In the genomic region with DNA sequence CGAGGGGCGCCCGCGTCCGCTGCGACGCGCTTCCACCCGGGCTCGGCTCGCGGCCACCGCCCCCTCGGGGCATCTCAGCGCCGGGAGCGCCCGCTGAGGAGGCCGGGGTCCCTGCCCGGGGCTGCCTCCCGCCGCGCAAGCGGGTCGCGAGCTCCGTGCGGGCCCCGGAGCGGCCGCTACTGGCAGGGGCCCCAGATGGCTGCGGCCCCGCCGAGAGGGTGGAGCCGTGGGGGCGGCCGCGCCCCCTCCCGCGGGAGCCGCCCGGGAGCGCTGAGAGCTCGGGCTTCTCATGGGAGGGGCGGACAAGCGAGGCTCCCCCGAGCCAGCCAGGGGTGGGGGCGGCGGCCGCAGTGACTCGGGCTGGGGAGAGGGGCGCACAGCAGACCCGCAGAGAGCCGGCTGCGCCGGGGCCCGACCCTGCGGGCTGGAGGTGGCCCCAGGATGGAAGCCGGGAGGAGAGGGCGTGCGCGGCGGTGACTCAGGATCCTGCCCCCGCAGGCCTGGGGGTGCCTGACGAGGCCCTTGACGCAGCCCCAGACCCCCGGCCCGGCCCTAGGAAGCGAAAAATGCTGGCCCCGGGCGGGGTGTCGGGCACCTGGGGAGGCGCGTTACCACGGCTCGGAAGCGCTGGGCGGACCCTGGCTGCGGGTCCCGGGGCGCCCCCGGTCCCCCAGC, we compare ENCODE assay signal across 7 cellular contexts. TPM values are rescaled to one million over a fixed set of nuclear protein-coding genes. Genes with fewer than 3 reads are reported as not detected.
DNase-seq lines count a peak whose midpoint lies in the region; ATAC-seq, FAIRE-seq and TF ChIP-seq lines count a peak whose summit lies in the region.

No MANE protein-coding gene starts in this region.

- peak overlapping the region; percentile 98 for H3K4me3 ChIP-seq in SJSA1
- peak overlapping the region; percentile 55 to 77 for H3K4me3 ChIP-seq in cardiac fibroblast (replicated peaks in 1 of 2; ENCODE audit: low read depth in 2 of 2, low read length in 2 of 2)
- H3K4me3 ChIP-seq in HepG2 (replicated peaks in 1 of 3; ENCODE audit: insufficient read depth in 1 of 3, low read depth in 2 of 3, low read length in 3 of 3) = peak overlapping the region; percentile 65 to 85 (median 68)

- no peak for TF ChIP-seq CTCF in cardiac fibroblast (IDR thresholded peaks at IDR 0.05; ENCODE audit: low read depth, low read length)
- TF ChIP-seq CTCF in HepG2 (CRISPR knock-in tag; IDR thresholded peaks at IDR 0.05) = no peak

- TF ChIP-seq EP300 in HepG2 (IDR thresholded peaks at IDR 0.05; ENCODE audit: low read depth in 2 of 2, low read length in 2 of 2) (no peak), HepG2 (CRISPR knock-in tag; IDR thresholded peaks at IDR 0.05; ENCODE audit: borderline replicate concordance) (no peak)

- H4K20me1 ChIP-seq in HepG2 (ENCODE audit: insufficient read depth, low read length) = no peaks in the 10 kb centered on the region; the same call in 1 of the 2 replicates

- H3K36me3 ChIP-seq in SJSA1 = peaks cover 34% of the 10 kb centered on the region
- H3K36me3 ChIP-seq in HepG2 (replicated peaks in 1 of 2; ENCODE audit: control insufficient read depth in 1 of 2, insufficient read depth in 2 of 2, low read length in 2 of 2) = no peaks in the 10 kb centered on the region

- FAIRE-seq in HepG2 (lab: Jason Lieb, UNC) = no peak

- no peak for TF ChIP-seq RAD21 in HepG2 (CRISPR knock-in tag; IDR thresholded peaks at IDR 0.05)

- no peaks in the 10 kb centered on the region for H3K27me3 ChIP-seq in SJSA1 (replicated peaks)
- H3K27me3 ChIP-seq in HepG2 (ENCODE audit: control insufficient read depth in 1 of 2, insufficient read depth in 2 of 2, low read length in 2 of 2) = peaks cover 0 to 4% of the 10 kb centered on the region in 2 experiments; a peak in 1 of 5 replicates

- no peak for DNase-seq in SJSA1 (ENCODE audit: low read depth in 1 of 2, low spot score in 2 of 2)
- peak; percentile 26 to 40 for DNase-seq in cardiac fibroblast (ENCODE audit: low read depth in 2 of 2)
- no peak for DNase-seq in HepG2 (ENCODE audit: low spot score)
- peak in 4 of 6 experiments; percentile 25 to 45 (median 30) for DNase-seq in stimulated activated naive CD4-positive, alpha-beta T cell (lab: John Stamatoyannopoulos, UW)
- no peak for DNase-seq in Ammon's horn (ENCODE audit: low spot score)

- H3K79me2 ChIP-seq in HepG2 (ENCODE audit: insufficient read depth, low read length) = peaks cover 7% of the 10 kb centered on the region

- CTCF ChIA-PET in HepG2 (lab: Yijun Ruan, JAX; ENCODE audit: low intra/inter-chr PET ratio, low total read pairs) = no interaction called here

- ATAC-seq in HG02588 (IDR thresholded peaks at IDR 0.05; ENCODE audit: unreplicated experiment) = peak; percentile 22
- ATAC-seq in HepG2 = peak; percentile 14

- H2AFZ ChIP-seq in HepG2 (ENCODE audit: low read length) = no peak overlapping the region

- no TSS peak for BruUV-seq in HepG2 (replicated peaks; lab: Mats Ljungman, UMichigan)

- WGBS in HepG2 (ENCODE audit: low lambda C conversion rate) = 0% methylated on average over 8 of the region's 82 CpGs

- POLR2A ChIA-PET in HepG2 (lab: Yijun Ruan, JAX) = interaction anchor here (0.6 to 4.3 kb wide), 7 partner anchors 9 to 176 kb away, joined by 4 to 15 read pairs (median 11); partner anchors contain the start of genes MARK2 and RTN3

- H3K9ac ChIP-seq in HepG2 (ENCODE audit: insufficient read depth, low read depth, low read length) = peak overlapping the region; percentile 74

- peaks cover 10% of the 10 kb centered on the region for H3K9me3 ChIP-seq in SJSA1 (replicated peaks)
- no peaks in the 10 kb centered on the region for H3K9me3 ChIP-seq in HepG2 (ENCODE audit: low read length)

- peak overlapping the region; percentile 93 for H3K4me2 ChIP-seq in HepG2 (ENCODE audit: low read depth, low read length)

- H3K27ac ChIP-seq in SJSA1 (peak overlapping the region; percentile 49; the same call in 1 of the 2 replicates), HepG2 (ENCODE audit: extremely low read length, insufficient read depth, low read length) (peak overlapping the region; percentile 61)

- TF ChIP-seq POLR2A in GM15510 (IDR thresholded peaks at IDR 0.05; ENCODE audit: borderline replicate concordance, extremely low read depth, insufficient read length) (peak; percentile 28), HepG2 (IDR thresholded peaks at IDR 0.05; ENCODE audit: insufficient read depth in 1 of 2, low read depth in 2 of 2, low read length in 2 of 2) (0 out of 4 replicates have a peak, but pooled peaks of 1 of the 2 experiments have one; percentile 33)

- in situ Hi-C loops in HepG2 (cut with HindIII; ENCODE audit: extremely low pct_ligation_motif_present, low pct_unique_long_range_greater_than_20kb) = loop anchor here (10.0 kb wide), 1 partner anchor 146 kb away; the partner anchor contains the start of gene RCOR2

- H3K4me1 ChIP-seq in SJSA1 (replicated peaks) = peaks cover 20% of the 10 kb centered on the region
- H3K4me1 ChIP-seq in HepG2 (ENCODE audit: insufficient read depth, low read length) = peaks cover 43% of the 10 kb centered on the region

- intact Hi-C loops in HepG2 (cut with micrococcal nuclease; ENCODE audit: unreplicated experiment) = loop anchor here (2.0 to 10.0 kb wide), 3 partner anchors 44 to 178 kb away; partner anchors contain the start of gene SPINDOC

TF ChIP-seq in HepG2, 621 proteins besides CTCF, POLR2A, EP300 and RAD21 (continues in another document):
- no peak for TF ChIP-seq ZNF781 (CRISPR knock-in tag; IDR thresholded peaks at IDR 0.05; ENCODE audit: borderline replicate concordance, not compliant biosample characterization)
- 0 out of 2 replicates have a peak, but pooled peaks have one; percentile 27 for TF ChIP-seq YEATS4 (CRISPR knock-in tag; IDR thresholded peaks at IDR 0.05; ENCODE audit: borderline replicate concordance)
- TF ChIP-seq ZFP62 (CRISPR knock-in tag; IDR thresholded peaks at IDR 0.05) = no peak
- TF ChIP-seq, protein P1, sequence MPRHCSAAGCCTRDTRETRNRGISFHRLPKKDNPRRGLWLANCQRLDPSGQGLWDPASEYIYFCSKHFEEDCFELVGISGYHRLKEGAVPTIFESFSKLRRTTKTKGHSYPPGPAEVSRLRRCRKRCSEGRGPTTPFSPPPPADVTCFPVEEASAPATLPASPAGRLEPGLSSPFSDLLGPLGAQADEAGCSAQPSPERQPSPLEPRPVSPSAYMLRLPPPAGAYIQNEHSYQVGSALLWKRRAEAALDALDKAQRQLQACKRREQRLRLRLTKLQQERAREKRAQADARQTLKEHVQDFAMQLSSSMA (CRISPR knock-in tag; IDR thresholded peaks at IDR 0.05) = 0 out of 2 replicates have a peak, but pooled peaks have one; percentile 25
- no peak for TF ChIP-seq RNF2 (conservative IDR thresholded peaks at IDR 0.05; ENCODE audit: low read depth)

RNA-seq across cellular contexts. Expression of gene ZFTA, which starts 0.6 kb away (rescaled TPM):
- total RNA-seq in SJSA1 (2014; rRNA removed; shearing (Covaris generic)) = 28.7 and 29.5 TPM in 2 replicates
- 6.5 and 10.4 TPM in 2 replicates for total RNA-seq in HepG2 (2016; rRNA removed; fragmentation: Illumina TruSeq; extraction: Trizol)
- 1.1 and 1.6 TPM in 2 replicates for total RNA-seq in HepG2 (2016; cell fraction: cytosol; rRNA removed; fragmentation: Illumina TruSeq; extraction: Trizol; ENCODE audit: low read depth)
- total RNA-seq in HepG2 (2016; cell fraction: insoluble cytoplasmic fraction; rRNA removed; fragmentation: Illumina TruSeq; extraction: Trizol) = 5.9 and 9.4 TPM in 2 replicates
- 4.9 and 5.3 TPM in 2 replicates for total RNA-seq in HepG2 (2016; cell fraction: membrane; rRNA removed; fragmentation: Illumina TruSeq; extraction: Trizol)
- total RNA-seq in HepG2 (2016; cell fraction: nucleus; rRNA removed; fragmentation: Illumina TruSeq; extraction: Trizol) = 8.8 and 11.2 TPM in 2 replicates
- 3.9 and 5.6 TPM in 2 replicates for polyA plus RNA-seq in HepG2 (2011; rRNA removed)
- polyA plus RNA-seq in HepG2 (2011; cell fraction: cytosol; rRNA removed) = 2.2 and 3.2 TPM in 2 replicates
- polyA plus RNA-seq in HepG2 (2011; cell fraction: nucleus; rRNA removed) = 15.3 and 19.0 TPM in 2 replicates
- polyA plus RNA-seq in HepG2 (2012) = 6.4 and 6.6 TPM in 2 replicates
- 0.53 and 0.94 TPM in 2 replicates for polyA plus RNA-seq in HepG2 (2016; cell fraction: cytosol; fragmentation: Illumina TruSeq; extraction: Trizol; ENCODE audit: low read depth)
- 6.0 and 6.2 TPM in 2 replicates for polyA plus RNA-seq in HepG2 (2016; cell fraction: insoluble cytoplasmic fraction; fragmentation: Illumina TruSeq; extraction: Trizol; ENCODE audit: low read depth)
- 2.1 and 2.6 TPM in 2 replicates for polyA plus RNA-seq in HepG2 (2016; cell fraction: membrane; fragmentation: Illumina TruSeq; extraction: Trizol; ENCODE audit: low read depth)
- 20.0 and 22.4 TPM in 2 replicates for polyA plus RNA-seq in HepG2 (2016; cell fraction: nucleus; fragmentation: Illumina TruSeq; extraction: Trizol; ENCODE audit: insufficient read depth, low read depth)
- polyA minus RNA-seq in HepG2 (2011; rRNA and poly(A)+ RNA removed; ENCODE audit: low replicate concordance) = 4.8 and 5.2 TPM in 2 replicates
- polyA minus RNA-seq in HepG2 (2011; cell fraction: cytosol; rRNA and poly(A)+ RNA removed) = 4.2 and 4.4 TPM in 2 replicates
- 9.0 and 11.1 TPM in 2 replicates for polyA minus RNA-seq in HepG2 (2011; cell fraction: nucleus; rRNA and poly(A)+ RNA removed)

RNA-seq across cellular contexts. Expression of gene SPINDOC, which starts 44.1 kb away (rescaled TPM):
- 89.3 and 95.5 TPM in 2 replicates for total RNA-seq in SJSA1 (2014; rRNA removed; shearing (Covaris generic))
- 23.6 and 29.9 TPM in 2 replicates for total RNA-seq in HepG2 (2016; rRNA removed; fragmentation: Illumina TruSeq; extraction: Trizol)
- 44.1 and 45.2 TPM in 2 replicates for total RNA-seq in HepG2 (2016; cell fraction: cytosol; rRNA removed; fragmentation: Illumina TruSeq; extraction: Trizol; ENCODE audit: low read depth)
- total RNA-seq in HepG2 (2016; cell fraction: insoluble cytoplasmic fraction; rRNA removed; fragmentation: Illumina TruSeq; extraction: Trizol) = 19.6 and 30.8 TPM in 2 replicates
- 65.9 and 67.9 TPM in 2 replicates for total RNA-seq in HepG2 (2016; cell fraction: membrane; rRNA removed; fragmentation: Illumina TruSeq; extraction: Trizol)
- 18.3 and 21.0 TPM in 2 replicates for total RNA-seq in HepG2 (2016; cell fraction: nucleus; rRNA removed; fragmentation: Illumina TruSeq; extraction: Trizol)
- polyA plus RNA-seq in HepG2 (2011; rRNA removed) = 21.4 and 24.8 TPM in 2 replicates
- 20.8 and 31.5 TPM in 2 replicates for polyA plus RNA-seq in HepG2 (2011; cell fraction: cytosol; rRNA removed)
- polyA plus RNA-seq in HepG2 (2011; cell fraction: nucleus; rRNA removed) = 29.5 and 33.6 TPM in 2 replicates
- polyA plus RNA-seq in HepG2 (2012) = 17.1 and 21.7 TPM in 2 replicates
- 69.3 and 70.4 TPM in 2 replicates for polyA plus RNA-seq in HepG2 (2016; cell fraction: cytosol; fragmentation: Illumina TruSeq; extraction: Trizol; ENCODE audit: low read depth)
- 36.8 and 41.3 TPM in 2 replicates for polyA plus RNA-seq in HepG2 (2016; cell fraction: insoluble cytoplasmic fraction; fragmentation: Illumina TruSeq; extraction: Trizol; ENCODE audit: low read depth)
- polyA plus RNA-seq in HepG2 (2016; cell fraction: membrane; fragmentation: Illumina TruSeq; extraction: Trizol; ENCODE audit: low read depth) = 88.9 and 91.0 TPM in 2 replicates
- polyA plus RNA-seq in HepG2 (2016; cell fraction: nucleus; fragmentation: Illumina TruSeq; extraction: Trizol; ENCODE audit: insufficient read depth, low read depth) = 55.9 and 57.5 TPM in 2 replicates
- 17.5 and 25.8 TPM in 2 replicates for polyA minus RNA-seq in HepG2 (2011; rRNA and poly(A)+ RNA removed; ENCODE audit: low replicate concordance)
- 9.3 and 10.1 TPM in 2 replicates for polyA minus RNA-seq in HepG2 (2011; cell fraction: cytosol; rRNA and poly(A)+ RNA removed)
- polyA minus RNA-seq in HepG2 (2011; cell fraction: nucleus; rRNA and poly(A)+ RNA removed) = 13.3 and 14.8 TPM in 2 replicates

Comparison
In these comparisons a context has a peak if more than half of its experiments do, and no peak if none do; other contexts are left out.
1. DNase-seq: peak in cardiac fibroblast (2 of 2) and stimulated activated naive CD4-positive, alpha-beta T cell (4 of 6); none in SJSA1 (0 of 2), HepG2 (single experiment) and Ammon's horn (single experiment).
2. Peak in every context shown above with its lines, with median percentiles within 50 percentile points of each other: H3K4me3 ChIP-seq.